In genomic region chr10:22629843-22630228, GRCh38 we compare ENCODE assay signal across 9 cellular contexts.
A peak's percentile ranks its signal among the peaks of the same experiment; 100 is the strongest.
DNase-seq lines count a peak whose midpoint lies in the region; ATAC-seq and TF ChIP-seq lines count a peak whose summit lies in the region.
"Had no signal": no experiment of that assay in that cellular context is flagged by ENCODE, and none has a peak within 500 bp of the region (broad histone marks: within the 10 kb centered on the region; RNA-seq: fewer than 3 reads in every experiment).

No MANE protein-coding gene starts in this region.

- no peaks in the 10 kb centered on the region for H3K27me3 ChIP-seq in CD8-positive, alpha-beta memory T cell (ENCODE audit: insufficient read depth, low read length, poor library complexity, severe bottlenecking)
- H3K27me3 ChIP-seq in left lung (no peaks in the 10 kb centered on the region), brain microvascular endothelial cell (replicated peaks) (no peaks in the 10 kb centered on the region)

- CTCF ChIA-PET in CD8-positive, alpha-beta memory T cell (lab: Charles Lee), result interaction anchor here (0.9 to 2.7 kb wide), 12 partner anchors 11 to 360 kb away, joined by 3 to 13 read pairs (median 4); no protein-coding TSS in a partner anchor

- H3K4me3 Mint-ChIP-seq in CD8-positive, alpha-beta memory T cell, result peak overlapping the region; percentile 13 to 85 (median 82)
- no peak overlapping the region for H3K4me3 Mint-ChIP-seq in progenitor cell of endocrine pancreas (ENCODE audit: low read depth)

- peaks cover 99% of the 10 kb centered on the region for H3K4me1 ChIP-seq in CD8-positive, alpha-beta memory T cell (ENCODE audit: insufficient read depth, low read length)
- peaks cover 23 to 65% of the 10 kb centered on the region in 2 donors for H3K4me1 ChIP-seq in left lung

- in situ Hi-C loops in brain microvascular endothelial cell (cut with HindIII; ENCODE audit: low pct_ligation_motif_present, low sequenced_read_pairs), result no loop called here

- H3K27me3 Mint-ChIP-seq in CD8-positive, alpha-beta memory T cell, result no peaks in the 10 kb centered on the region
- H3K27me3 Mint-ChIP-seq in progenitor cell of endocrine pancreas, result no peaks in the 10 kb centered on the region

- H3K9me3 Mint-ChIP-seq in CD8-positive, alpha-beta memory T cell, result no peaks in the 10 kb centered on the region
- H3K9me3 Mint-ChIP-seq in progenitor cell of endocrine pancreas (ENCODE audit: low read depth), result peaks cover 3% of the 10 kb centered on the region

- intact Hi-C loops in left lung (cut with DNase I) (no loop called here), cardiac septum (cut with DNase I) (no loop called here)

- H3K9me3 ChIP-seq in CD8-positive, alpha-beta memory T cell (ENCODE audit: low read length), result no peaks in the 10 kb centered on the region
- no peaks in the 10 kb centered on the region for H3K9me3 ChIP-seq in left lung

- peaks cover 0 to 6% (median 4%) of the 10 kb centered on the region in 3 donors for H3K36me3 Mint-ChIP-seq in CD8-positive, alpha-beta memory T cell
- H3K36me3 Mint-ChIP-seq in progenitor cell of endocrine pancreas (ENCODE audit: insufficient read depth), result peaks cover 2% of the 10 kb centered on the region

- H3K36me3 ChIP-seq in CD8-positive, alpha-beta memory T cell (ENCODE audit: insufficient read depth, low read length), result no peaks in the 10 kb centered on the region
- H3K36me3 ChIP-seq in left lung (no peaks in the 10 kb centered on the region), brain microvascular endothelial cell (replicated peaks) (no peaks in the 10 kb centered on the region)

- H3K27ac ChIP-seq in CD8-positive, alpha-beta memory T cell (ENCODE audit: low read depth, low read length), result peak overlapping the region; percentile 75
- peak overlapping the region; percentile 57 to 74 for H3K27ac ChIP-seq in left lung
- no peak overlapping the region for H3K27ac ChIP-seq in brain microvascular endothelial cell

- ATAC-seq in GM21717 (IDR thresholded peaks at IDR 0.05; ENCODE audit: unreplicated experiment), result peak; percentile 33
- ATAC-seq in left lung, result no peak

- DNase-seq in CD8-positive, alpha-beta memory T cell, result no peak
- DNase-seq in OCI-M1 (lab: John Stamatoyannopoulos, UW) (peak; percentile 56), left lung (no peak), brain microvascular endothelial cell (no peak), cardiac septum (ENCODE audit: low spot score) (no peak), progenitor cell of endocrine pancreas (ENCODE audit: low spot score, unreplicated experiment) (no peak), HuH-7.5 (ENCODE audit: low spot score) (no peak)
- DNase-seq: NCI-H1105 had no signal

- H3K4me1 Mint-ChIP-seq in CD8-positive, alpha-beta memory T cell, result peaks cover 94 to 99% (median 98%) of the 10 kb centered on the region in 3 donors
- peaks cover 26% of the 10 kb centered on the region for H3K4me1 Mint-ChIP-seq in progenitor cell of endocrine pancreas (ENCODE audit: low read depth)

- POLR2A ChIA-PET in CD8-positive, alpha-beta memory T cell (lab: Charles Lee), result interaction anchor here (0.6 to 2.6 kb wide), 9 partner anchors 11 to 355 kb away, joined by 3 to 12 read pairs (median 5); no protein-coding TSS in a partner anchor

- peak overlapping the region; percentile 86 to 99 (median 98) for H3K27ac Mint-ChIP-seq in CD8-positive, alpha-beta memory T cell
- H3K27ac Mint-ChIP-seq in progenitor cell of endocrine pancreas, result no peak overlapping the region

- TF ChIP-seq CTCF in left lung (IDR thresholded peaks at IDR 0.05) (no peak), brain microvascular endothelial cell (IDR thresholded peaks at IDR 0.05; ENCODE audit: low read depth, low read length, missing control alignments) (no peak), progenitor cell of endocrine pancreas (IDR thresholded peaks at IDR 0.05; ENCODE audit: unreplicated experiment) (no peak)

- peak overlapping the region; percentile 19 for H3K4me3 ChIP-seq in CD8-positive, alpha-beta memory T cell (ENCODE audit: low read length)
- H3K4me3 ChIP-seq in left lung (no peak overlapping the region), brain microvascular endothelial cell (ENCODE audit: low read depth, low read length) (no peak overlapping the region)
